Comparison of ENCODE assay signal across 26 cellular contexts in the genomic region with DNA sequence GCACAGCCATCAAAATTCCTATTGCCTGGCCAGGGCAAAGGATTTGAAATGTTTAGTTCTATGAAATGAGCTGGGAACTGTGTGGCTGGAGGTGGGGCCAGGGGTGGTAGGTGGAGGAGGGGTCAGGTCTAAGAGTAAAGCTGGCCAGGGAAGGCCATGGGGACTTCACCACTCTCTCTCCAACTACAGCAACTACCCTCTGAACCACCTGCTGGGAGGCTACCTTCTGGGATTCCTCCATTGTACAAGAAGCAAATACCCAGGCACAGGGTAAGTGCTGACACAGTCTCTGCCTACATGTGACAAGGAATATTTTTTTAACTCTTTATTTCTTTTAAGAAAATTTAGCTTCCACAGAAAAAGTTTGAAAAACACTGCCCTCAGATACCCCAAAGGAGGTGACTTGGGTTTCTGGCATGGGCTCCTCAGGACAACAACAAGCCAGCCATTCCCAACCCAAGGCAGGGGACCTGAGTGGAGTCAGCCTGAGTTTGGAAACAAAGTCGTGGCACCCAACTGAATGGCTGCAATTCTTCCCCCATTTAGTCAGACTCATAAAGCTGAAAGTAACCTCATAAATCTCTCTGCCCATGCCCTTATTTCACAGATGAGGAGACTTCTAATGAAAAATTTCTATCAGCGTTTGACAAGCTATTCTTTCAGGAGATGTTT.
DNase-seq lines count a peak whose midpoint lies in the region; ATAC-seq, FAIRE-seq and TF ChIP-seq lines count a peak whose summit lies in the region.
"Had no signal": no experiment of that assay in that cellular context is flagged by ENCODE, and none has a peak within 500 bp of the region (broad histone marks: within the 10 kb centered on the region; RNA-seq: fewer than 3 reads in every experiment).

No MANE protein-coding gene starts in this region.

- H3K4me3 ChIP-seq in HCT116 (replicated peaks in 1 of 2; ENCODE audit: low read depth in 1 of 2, low read length in 2 of 2) = no peak overlapping the region
- no peak overlapping the region for H3K4me3 ChIP-seq in Panc1 (ENCODE audit: low read depth in 2 of 2, low read length in 2 of 2)
- no peak overlapping the region for H3K4me3 ChIP-seq in keratinocyte (ENCODE audit: control insufficient read depth in 2 of 3, extremely low read depth in 1 of 3, insufficient read depth in 2 of 3, low read depth in 1 of 3, low read length in 3 of 3)
- H3K4me3 ChIP-seq in upper lobe of right lung = no peak overlapping the region
- H3K4me3 ChIP-seq: body of pancreas, coronary artery, left ventricle myocardium inferior, PC-9 had no signal

- H3K27me3 ChIP-seq in HCT116 (ENCODE audit: insufficient read depth, low read length) = no peaks in the 10 kb centered on the region
- no peaks in the 10 kb centered on the region for H3K27me3 ChIP-seq in Panc1 (ENCODE audit: control insufficient read depth, insufficient read depth, low read length)
- H3K27me3 ChIP-seq in keratinocyte (ENCODE audit: control insufficient read depth, extremely low read depth, insufficient read depth, low read length) = peaks cover 4% of the 10 kb centered on the region
- no peaks in the 10 kb centered on the region for H3K27me3 ChIP-seq in upper lobe of right lung
- H3K27me3 ChIP-seq: body of pancreas had no signal

- RAD21 ChIA-PET in HCT116 (lab: Charles Lee; ENCODE audit: low non-redundant PET in 1 of 2, low total read pairs in 2 of 2, uncharacterized antibody in 2 of 2, unreplicated experiment in 2 of 2) = no interaction called here

- intact Hi-C loops in activated CD8-positive, alpha-beta T cell treated with anti-CD3 and anti-CD28 coated beads for 36 hours (cut with micrococcal nuclease) = no loop called here
- intact Hi-C loops in HCT116 (cut with micrococcal nuclease) (no loop called here), Panc1 (cut with micrococcal nuclease; ENCODE audit: unreplicated experiment) (no loop called here), upper lobe of right lung (cut with DNase I) (no loop called here)

- CTCF ChIA-PET in activated CD8-positive, alpha-beta T cell treated with anti-CD3 and anti-CD28 coated beads for 36 hours (lab: Charles Lee) = interaction anchor here (1.0 kb wide), 1 partner anchor 17 kb away, joined by 3 read pairs; no protein-coding TSS in a partner anchor
- CTCF ChIA-PET in activated CD8-positive, alpha-beta T cell treated with anti-CD3 and anti-CD28 coated beads, Interleukin-2, amount 10 ng/mL, durations not matched to agents 7 days and 5 days (lab: Charles Lee) = interaction anchor here (0.9 to 1.9 kb wide), 3 partner anchors 17 to 279 kb away, joined by 3 to 6 read pairs (median 3); no protein-coding TSS in a partner anchor
- CTCF ChIA-PET in HCT116 (lab: Charles Lee) (no interaction called here), Panc1 (lab: Charles Lee) (interaction anchor here (0.6 kb wide), 1 partner anchor 14 kb away, joined by 4 read pairs; no protein-coding TSS in a partner anchor)

- peak overlapping the region; percentile 3 for H3K27ac Mint-ChIP-seq in activated CD8-positive, alpha-beta T cell treated with anti-CD3 and anti-CD28 coated beads for 36 hours
- H3K27ac Mint-ChIP-seq in activated CD8-positive, alpha-beta T cell treated with anti-CD3 and anti-CD28 coated beads, Interleukin-2, amount 10 ng/mL, durations not matched to agents 7 days and 5 days = no peak overlapping the region
- H3K27ac Mint-ChIP-seq: IgD-negative memory B cell, nephron progenitor cell had no signal

- H3K27me3 Mint-ChIP-seq in activated CD8-positive, alpha-beta T cell treated with anti-CD3 and anti-CD28 coated beads for 36 hours = no peaks in the 10 kb centered on the region
- H3K27me3 Mint-ChIP-seq in activated CD8-positive, alpha-beta T cell treated with anti-CD3 and anti-CD28 coated beads, Interleukin-2, amount 10 ng/mL, durations not matched to agents 7 days and 5 days (ENCODE audit: low read depth) = no peaks in the 10 kb centered on the region
- H3K27me3 Mint-ChIP-seq: activated naive CD8-positive, alpha-beta T cell had no signal

- no peak for ATAC-seq in activated CD8-positive, alpha-beta T cell treated with anti-CD3 and anti-CD28 coated beads for 36 hours
- ATAC-seq in activated CD8-positive, alpha-beta T cell treated with anti-CD3 and anti-CD28 coated beads, Interleukin-2, amount 10 ng/mL, durations not matched to agents 7 days and 5 days = no peak
- ATAC-seq in HCT116 = 0 out of 2 replicates have a peak, but pooled peaks have one; percentile 30
- ATAC-seq in Panc1 = peak; percentile 70; the same call in 1 of the 2 replicates
- no peak for ATAC-seq in upper lobe of right lung
- ATAC-seq: body of pancreas; stimulated activated naive CD8-positive, alpha-beta T cell treated with anti-CD3 and anti-CD28 coated beads, Interleukin-15, Interleukin-2, amounts not matched to agents 100 U/mL and 50 U/mL, for 24 hours had no signal

- H3K9me2 ChIP-seq in HCT116 (ENCODE audit: insufficient read depth) = no peaks in the 10 kb centered on the region

- H3K4me1 ChIP-seq in HCT116 (ENCODE audit: control insufficient read depth in 1 of 2, insufficient read depth in 2 of 2, low read length in 2 of 2) (peaks cover 63 to 98% of the 10 kb centered on the region in 2 experiments), Panc1 (ENCODE audit: control insufficient read depth, insufficient read depth, low read length) (peaks cover 26% of the 10 kb centered on the region), keratinocyte (ENCODE audit: control insufficient read depth, extremely low read depth, insufficient read depth, low read length) (peaks cover 28% of the 10 kb centered on the region), upper lobe of right lung (no peaks in the 10 kb centered on the region)
- H3K4me1 ChIP-seq: body of pancreas, left ventricle myocardium inferior had no signal

- peaks cover 2% of the 10 kb centered on the region for H3K9me3 Mint-ChIP-seq in activated CD8-positive, alpha-beta T cell treated with anti-CD3 and anti-CD28 coated beads for 36 hours
- peaks cover 5% of the 10 kb centered on the region for H3K9me3 Mint-ChIP-seq in activated CD8-positive, alpha-beta T cell treated with anti-CD3 and anti-CD28 coated beads, Interleukin-2, amount 10 ng/mL, durations not matched to agents 7 days and 5 days (ENCODE audit: insufficient read depth)

- in situ Hi-C loops in Panc1 (cut with HindIII; ENCODE audit: low pct_unique_long_range_greater_than_20kb, low sequenced_read_pairs) = no loop called here

- DNase-seq in activated CD8-positive, alpha-beta T cell treated with anti-CD3 and anti-CD28 coated beads for 36 hours = no peak
- DNase-seq in activated CD8-positive, alpha-beta T cell treated with anti-CD3 and anti-CD28 coated beads, Interleukin-2, amount 10 ng/mL, durations not matched to agents 7 days and 5 days = no peak
- no peak for DNase-seq in HCT116 (ENCODE audit: low read depth, low spot score)
- DNase-seq in Panc1 (ENCODE audit: low read depth, low spot score) = no peak
- DNase-seq in keratinocyte (ENCODE audit: low read depth, low spot score) = no peak
- DNase-seq in NCI-H1694 (lab: John Stamatoyannopoulos, UW) = no peak
- DNase-seq in upper lobe of right lung = no peak
- no peak for DNase-seq in urothelium cell line (ENCODE audit: low spot score)
- DNase-seq: ACHN; activated CD4-positive, CD25-positive, alpha-beta regulatory T cell treated with anti-CD3 and anti-CD28 coated beads, Interleukin-2, amount 50 U/mL, for 72 hours; body of pancreas; C1 segment of cervical spinal cord; head of caudate nucleus; left ventricle myocardium inferior; midbrain; NCI-H1694 treated with DMSO at 0.1 percent for 48 hours; NCI-H748 treated with DMSO at 0.1 percent for 48 hours; nephron progenitor cell; PC-9; stimulated activated CD4-positive, alpha-beta T cell treated with anti-CD3 and anti-CD28 coated beads, Interleukin-2, amount 100 ng/mL, for 24 hours; stimulated activated naive CD8-positive, alpha-beta T cell treated with anti-CD3 and anti-CD28 coated beads, Interleukin-15, Interleukin-2, amounts not matched to agents 100 U/mL and 50 U/mL, for 24 hours had no signal

- peaks cover 58% of the 10 kb centered on the region for H3K36me3 Mint-ChIP-seq in activated CD8-positive, alpha-beta T cell treated with anti-CD3 and anti-CD28 coated beads for 36 hours (ENCODE audit: low read depth)
- H3K36me3 Mint-ChIP-seq in activated CD8-positive, alpha-beta T cell treated with anti-CD3 and anti-CD28 coated beads, Interleukin-2, amount 10 ng/mL, durations not matched to agents 7 days and 5 days (ENCODE audit: low read depth) = peaks cover 32% of the 10 kb centered on the region

- H3K79me2 ChIP-seq in HCT116 (ENCODE audit: insufficient read depth, low read length) (peaks cover 100% of the 10 kb centered on the region), keratinocyte (ENCODE audit: control insufficient read depth, insufficient read depth, low read length) (peaks cover 85% of the 10 kb centered on the region)

- dilution Hi-C loops in keratinocyte (cut with MboI; ENCODE audit: extremely low pct_ligation_motif_present, low sequenced_read_pairs) = no loop called here

- H3K36me3 ChIP-seq in HCT116 (ENCODE audit: control insufficient read depth in 1 of 2, insufficient read depth in 2 of 2, low read length in 2 of 2) = peaks cover 3 to 30% of the 10 kb centered on the region in 2 experiments
- H3K36me3 ChIP-seq in Panc1 (ENCODE audit: control insufficient read depth, insufficient read depth, low read length) = no peaks in the 10 kb centered on the region
- H3K36me3 ChIP-seq in keratinocyte (ENCODE audit: control insufficient read depth in 2 of 2, extremely low read depth in 1 of 2, insufficient read depth in 2 of 2, low read length in 2 of 2) = peaks cover 0 to 5% of the 10 kb centered on the region in 2 experiments
- H3K36me3 ChIP-seq in upper lobe of right lung = no peaks in the 10 kb centered on the region
- H3K36me3 ChIP-seq: left ventricle myocardium inferior had no signal

- TF ChIP-seq RAD21 in HCT116 (IDR thresholded peaks at IDR 0.05; ENCODE audit: low read depth) = no peak

- POLR2A ChIA-PET in activated CD8-positive, alpha-beta T cell treated with anti-CD3 and anti-CD28 coated beads for 36 hours (lab: Charles Lee) = interaction anchor here (1.9 kb wide), 1 partner anchor 9 kb away, joined by 5 read pairs; no protein-coding TSS in a partner anchor
- POLR2A ChIA-PET in activated CD8-positive, alpha-beta T cell treated with anti-CD3 and anti-CD28 coated beads, Interleukin-2, amount 10 ng/mL, durations not matched to agents 7 days and 5 days (lab: Charles Lee) = interaction anchor here (0.7 to 0.9 kb wide), 2 partner anchors 25 to 29 kb away, joined by 3 to 4 read pairs; no protein-coding TSS in a partner anchor
- POLR2A ChIA-PET in HCT116 (lab: Charles Lee) (no interaction called here), Panc1 (lab: Charles Lee) (interaction anchor here (0.7 kb wide), 1 partner anchor 550 kb away, joined by 7 read pairs; no protein-coding TSS in a partner anchor)

- H3K4me1 Mint-ChIP-seq in activated CD8-positive, alpha-beta T cell treated with anti-CD3 and anti-CD28 coated beads for 36 hours (ENCODE audit: low read depth) = peaks cover 66% of the 10 kb centered on the region
- H3K4me1 Mint-ChIP-seq in activated CD8-positive, alpha-beta T cell treated with anti-CD3 and anti-CD28 coated beads, Interleukin-2, amount 10 ng/mL, durations not matched to agents 7 days and 5 days (ENCODE audit: low read depth) = peaks cover 54% of the 10 kb centered on the region

- H3K27ac ChIP-seq in HCT116 (ENCODE audit: low read depth, low read length) (peak overlapping the region; percentile 40; the same call in 1 of the 2 replicates), Panc1 (ENCODE audit: low read length) (peak overlapping the region; percentile 6), keratinocyte (ENCODE audit: control insufficient read depth, insufficient read depth, low read length) (no peak overlapping the region), upper lobe of right lung (no peak overlapping the region)
- H3K27ac ChIP-seq: body of pancreas, coronary artery, left ventricle myocardium inferior, PC-9 had no signal

- no peak for FAIRE-seq in keratinocyte (lab: Jason Lieb, UNC)
- FAIRE-seq in urothelium cell line (lab: Jason Lieb, UNC) = no peak
- FAIRE-seq: endometrium, G401.6 had no signal

- TF ChIP-seq CTCF in activated CD8-positive, alpha-beta T cell treated with anti-CD3 and anti-CD28 coated beads for 36 hours (IDR thresholded peaks at IDR 0.05) = no peak
- TF ChIP-seq CTCF in HCT116 (IDR thresholded peaks at IDR 0.05 in 2 of 3, conservative IDR thresholded peaks at IDR 0.05 in 1 of 3; ENCODE audit: borderline replicate concordance in 1 of 3, insufficient read depth in 1 of 3, low read depth in 2 of 3, low read length in 2 of 3) = no peak
- TF ChIP-seq CTCF in Panc1 (IDR thresholded peaks at IDR 0.05) = no peak
- TF ChIP-seq CTCF in keratinocyte (optimal IDR thresholded peaks at IDR 0.05 in 1 of 3, IDR thresholded peaks at IDR 0.05 in 1 of 3, conservative IDR thresholded peaks at IDR 0.05 in 1 of 3; ENCODE audit: extremely low read depth in 1 of 3, insufficient read depth in 2 of 3, low read length in 3 of 3) = no peak
- no peak for TF ChIP-seq CTCF in upper lobe of right lung (IDR thresholded peaks at IDR 0.05)

- no peak overlapping the region for H3K9ac ChIP-seq in HCT116 (ENCODE audit: low read length)
- H3K9ac ChIP-seq in keratinocyte (ENCODE audit: control insufficient read depth, extremely low read depth, insufficient read depth, low read length) = no peak overlapping the region

- H3K4me3 Mint-ChIP-seq in activated CD8-positive, alpha-beta T cell treated with anti-CD3 and anti-CD28 coated beads for 36 hours = no peak overlapping the region
- H3K4me3 Mint-ChIP-seq in activated CD8-positive, alpha-beta T cell treated with anti-CD3 and anti-CD28 coated beads, Interleukin-2, amount 10 ng/mL, durations not matched to agents 7 days and 5 days = no peak overlapping the region
- H3K4me3 Mint-ChIP-seq: activated naive CD8-positive, alpha-beta T cell; nephron progenitor cell had no signal

- no peak overlapping the region for H2AFZ ChIP-seq in HCT116 (ENCODE audit: low read depth, low read length, poor library complexity, severe bottlenecking)
- H2AFZ ChIP-seq in keratinocyte (ENCODE audit: control insufficient read depth, low read length) = no peak overlapping the region
- H2AFZ ChIP-seq: PC-9 had no signal

- no peaks in the 10 kb centered on the region for H3K9me1 ChIP-seq in keratinocyte (ENCODE audit: control insufficient read depth, extremely low read depth, insufficient read depth, low read length)

- H3K9me3 ChIP-seq in HCT116 (ENCODE audit: control insufficient read depth in 1 of 2, insufficient read depth in 1 of 2, low read depth in 1 of 2, low read length in 2 of 2) = no peaks in the 10 kb centered on the region
- no peaks in the 10 kb centered on the region for H3K9me3 ChIP-seq in Panc1 (ENCODE audit: control insufficient read depth, insufficient read depth, low read depth, low read length)
- no peaks in the 10 kb centered on the region for H3K9me3 ChIP-seq in keratinocyte (ENCODE audit: control insufficient read depth, low read depth, low read length)
- H3K9me3 ChIP-seq in upper lobe of right lung = no peaks in the 10 kb centered on the region
- H3K9me3 ChIP-seq: body of pancreas had no signal

- H4K20me1 ChIP-seq in HCT116 (ENCODE audit: insufficient read depth) = peaks cover 14% of the 10 kb centered on the region; the same call in 1 of the 2 replicates
- no peaks in the 10 kb centered on the region for H4K20me1 ChIP-seq in keratinocyte (ENCODE audit: control insufficient read depth, extremely low read depth, insufficient read depth, low read length)

- no peak for TF ChIP-seq POLR2A in HCT116 (IDR thresholded peaks at IDR 0.05; ENCODE audit: borderline replicate concordance, extremely low read depth, insufficient read depth, insufficient read length)

- H3K4me2 ChIP-seq in HCT116 (ENCODE audit: low read length) (peak overlapping the region; percentile 25; the same call in 1 of the 2 replicates), keratinocyte (ENCODE audit: control insufficient read depth, extremely low read depth, insufficient read depth, low read depth, low read length) (peak overlapping the region; percentile 20)
- H3K4me2 ChIP-seq: PC-9 had no signal

- no TSS peak for BruUV-seq in HCT116 (replicated peaks; lab: Mats Ljungman, UMichigan)
- no TSS peak for BruUV-seq in Panc1 (replicated peaks; lab: Mats Ljungman, UMichigan)

Comparison
In these comparisons a context has a peak if more than half of its experiments do, and no peak if none do; other contexts are left out.
1. ATAC-seq: peak in HCT116 (single experiment) and Panc1 (single experiment); none in activated CD8-positive, alpha-beta T cell treated with anti-CD3 and anti-CD28 coated beads for 36 hours (single experiment), activated CD8-positive, alpha-beta T cell treated with anti-CD3 and anti-CD28 coated beads, Interleukin-2, amount 10 ng/mL, durations not matched to agents 7 days and 5 days (single experiment) and upper lobe of right lung (single experiment).
2. H3K27ac ChIP-seq: peak in HCT116 (single experiment) and Panc1 (single experiment); none in keratinocyte (single experiment) and upper lobe of right lung (single experiment).